26 cellular contexts compared by ENCODE assay signal in genomic region chr1:197463142-197463541, GRCh38.
DNase-seq lines count a peak whose midpoint lies in the region; ATAC-seq and TF ChIP-seq lines count a peak whose summit lies in the region.
"Had no signal": no experiment of that assay in that cellular context is flagged by ENCODE, and none has a peak within 500 bp of the region (broad histone marks: within the 10 kb centered on the region; RNA-seq: fewer than 3 reads in every experiment).

No MANE protein-coding gene starts in this region.

- H3K4me2 ChIP-seq in PC-9 = no peak overlapping the region

- no peak for TF ChIP-seq CTCF in HEK293 (tag by site-specific recombination; IDR thresholded peaks at IDR 0.05)
- no peak for TF ChIP-seq CTCF in PC-9 (conservative IDR thresholded peaks at IDR 0.05)
- TF ChIP-seq CTCF in nephron (IDR thresholded peaks at IDR 0.05; ENCODE audit: unreplicated experiment in 3 of 3) = no peak
- no peak for TF ChIP-seq CTCF in mucosa of descending colon (IDR thresholded peaks at IDR 0.05)

- DNase-seq in NCI-H2081 treated with DMSO at 0.1 percent for 48 hours (lab: John Stamatoyannopoulos, UW) (peak; percentile 77), PC-9 (no peak), mucosa of descending colon (no peak), cerebellar nuclear complex (lab: John Stamatoyannopoulos, UW) (no peak), 8988T (no peak)
- DNase-seq: activated CD4-positive, alpha-beta memory T cell treated with anti-CD3 and anti-CD28 coated beads, Interleukin-2, amount 10 ng/mL, durations not matched to agents 7 days and 5 days; activated CD4-positive, CD25-positive, alpha-beta regulatory T cell; activated gamma-delta T cell; activated naive CD8-positive, alpha-beta T cell treated with anti-CD3 and anti-CD28 coated beads, Interleukin-2, amount 50 U/mL, for 24 hours; CD4-positive, alpha-beta memory T cell; cortex of kidney; DMS79 treated with DMSO at 0.1 percent for 48 hours; endodermal cell; esophagus squamous epithelium; kidney; NCI-H1694; NCI-H524; spleen; stimulated activated CD4-positive, alpha-beta T cell treated with anti-CD3 and anti-CD28 coated beads, Interleukin-4, amount 100 ng/mL, for 24 hours; stimulated activated naive CD4-positive, alpha-beta T cell treated with Interleukin-2 at 50 U/mL for 16 hours; T1000 had no signal

- CTCF ChIA-PET in HEK293 (lab: Yijun Ruan, JAX) = no interaction called here
- CTCF ChIA-PET in PC-9 (lab: Charles Lee) = no interaction called here

- H3K27ac ChIP-seq in HEK293 (ENCODE audit: extremely low read depth, low read depth, low read length) (no peak overlapping the region), PC-9 (no peak overlapping the region)
- H3K27ac ChIP-seq: esophagus squamous epithelium, neutrophil, spleen, tibial nerve had no signal

- H4K20me1 ChIP-seq in PC-9 (ENCODE audit: insufficient read depth) = no peaks in the 10 kb centered on the region

- H3K36me3 ChIP-seq in HEK293 (ENCODE audit: control insufficient read depth in 2 of 2, insufficient read depth in 1 of 2, low read length in 2 of 2) (no peaks in the 10 kb centered on the region), PC-9 (ENCODE audit: low read depth) (no peaks in the 10 kb centered on the region), mucosa of descending colon (ENCODE audit: low read depth) (no peaks in the 10 kb centered on the region)
- H3K36me3 ChIP-seq: esophagus squamous epithelium, neutrophil, spleen, tibial nerve had no signal

- no peaks in the 10 kb centered on the region for H3K9me3 Mint-ChIP-seq in nephron
- H3K9me3 Mint-ChIP-seq: activated CD4-positive, alpha-beta memory T cell treated with anti-CD3 and anti-CD28 coated beads, Interleukin-2, amount 10 ng/mL, durations not matched to agents 7 days and 5 days; activated naive CD8-positive, alpha-beta T cell treated with anti-CD3 and anti-CD28 coated beads, Interleukin-2, amount 50 U/mL, for 24 hours; CD4-positive, alpha-beta memory T cell; endodermal cell had no signal

- H3K4me1 ChIP-seq in HEK293 (ENCODE audit: control insufficient read depth, insufficient read depth, low read length) (peaks cover 9% of the 10 kb centered on the region; the same call in 1 of the 2 replicates), PC-9 (replicated peaks; ENCODE audit: insufficient read depth) (0 out of 2 replicates have a peak, but pooled peaks cover 6% of the 10 kb centered on the region), mucosa of descending colon (ENCODE audit: low read depth) (no peaks in the 10 kb centered on the region)
- H3K4me1 ChIP-seq: esophagus squamous epithelium, spleen had no signal

- no peak overlapping the region for H3K4me3 ChIP-seq in HEK293 (ENCODE audit: low read depth, low read length)
- H3K4me3 ChIP-seq in PC-9 = no peak overlapping the region
- H3K4me3 ChIP-seq in mucosa of descending colon = no peak overlapping the region
- H3K4me3 ChIP-seq: esophagus squamous epithelium, spleen, tibial nerve had no signal

- H3K9me3 ChIP-seq in HEK293 (ENCODE audit: control insufficient read depth, insufficient read depth, low read depth, low read length) (no peaks in the 10 kb centered on the region), PC-9 (ENCODE audit: insufficient read depth, low read depth) (no peaks in the 10 kb centered on the region), mucosa of descending colon (no peaks in the 10 kb centered on the region)
- H3K9me3 ChIP-seq: esophagus squamous epithelium, neutrophil, spleen, tibial nerve had no signal

- no peak overlapping the region for H3K4me3 Mint-ChIP-seq in nephron
- H3K4me3 Mint-ChIP-seq: activated CD4-positive, alpha-beta memory T cell treated with anti-CD3 and anti-CD28 coated beads, Interleukin-2, amount 10 ng/mL, durations not matched to agents 7 days and 5 days; activated naive CD8-positive, alpha-beta T cell treated with anti-CD3 and anti-CD28 coated beads, Interleukin-2, amount 50 U/mL, for 24 hours; CD4-positive, alpha-beta memory T cell; endodermal cell had no signal

- POLR2A ChIA-PET in HEK293 (lab: Yijun Ruan, JAX) (no interaction called here), PC-9 (lab: Charles Lee; ENCODE audit: unreplicated experiment) (no interaction called here)

- BruUV-seq in PC-9 (replicated peaks; lab: Mats Ljungman, UMichigan) = no TSS peak

- ATAC-seq in mucosa of descending colon = no peak
- ATAC-seq in HG02970 (IDR thresholded peaks at IDR 0.05; ENCODE audit: low FRiP score, unreplicated experiment) = no peak
- ATAC-seq: activated naive CD8-positive, alpha-beta T cell treated with anti-CD3 and anti-CD28 coated beads, Interleukin-2, amount 50 U/mL, for 24 hours had no signal

- H3F3A ChIP-seq in PC-9 (ENCODE audit: insufficient read depth, low read depth) = no peaks in the 10 kb centered on the region

- no peaks in the 10 kb centered on the region for H3K27me3 Mint-ChIP-seq in nephron (ENCODE audit: low read depth)
- H3K27me3 Mint-ChIP-seq: activated naive CD8-positive, alpha-beta T cell treated with anti-CD3 and anti-CD28 coated beads, Interleukin-2, amount 50 U/mL, for 24 hours had no signal

- H3K9me2 ChIP-seq in PC-9 (ENCODE audit: insufficient read depth) = no peaks in the 10 kb centered on the region

- no peaks in the 10 kb centered on the region for H3K27me3 ChIP-seq in PC-9 (ENCODE audit: insufficient read depth, low read depth)
- H3K27me3 ChIP-seq: esophagus squamous epithelium, neutrophil, spleen, tibial nerve had no signal

- no peaks in the 10 kb centered on the region for H3K36me3 Mint-ChIP-seq in nephron (ENCODE audit: low read depth)
- H3K36me3 Mint-ChIP-seq: CD4-positive, alpha-beta memory T cell had no signal

- intact Hi-C loops in PC-9 (cut with micrococcal nuclease; ENCODE audit: unreplicated experiment) (no loop called here), mucosa of descending colon (cut with DNase I, micrococcal nuclease) (no loop called here)

- peaks cover 42% of the 10 kb centered on the region for H3K4me1 Mint-ChIP-seq in nephron
- H3K4me1 Mint-ChIP-seq: activated CD4-positive, alpha-beta memory T cell treated with anti-CD3 and anti-CD28 coated beads, Interleukin-2, amount 10 ng/mL, durations not matched to agents 7 days and 5 days; activated naive CD8-positive, alpha-beta T cell treated with anti-CD3 and anti-CD28 coated beads, Interleukin-2, amount 50 U/mL, for 24 hours; CD4-positive, alpha-beta memory T cell had no signal

- H3K79me2 ChIP-seq in PC-9 (ENCODE audit: low read depth) = no peaks in the 10 kb centered on the region

- peak overlapping the region; percentile 58 to 92 (median 92) for H3K27ac Mint-ChIP-seq in nephron
- H3K27ac Mint-ChIP-seq: activated CD4-positive, alpha-beta memory T cell treated with anti-CD3 and anti-CD28 coated beads, Interleukin-2, amount 10 ng/mL, durations not matched to agents 7 days and 5 days; activated naive CD8-positive, alpha-beta T cell treated with anti-CD3 and anti-CD28 coated beads, Interleukin-2, amount 50 U/mL, for 24 hours; CD4-positive, alpha-beta memory T cell; endodermal cell had no signal

- H2AFZ ChIP-seq in PC-9 = peak overlapping the region; percentile 12; the same call in 1 of the 2 replicates

TF ChIP-seq in HEK293, 187 proteins besides CTCF, POLR2A, EP300 and RAD21 (continues in another document):
- TF ChIP-seq FEZF1 (tag by site-specific recombination; IDR thresholded peaks at IDR 0.05) (peak; percentile 67), ZNF148 (tag by site-specific recombination; IDR thresholded peaks at IDR 0.05; ENCODE audit: borderline replicate concordance) (no peak), WT1 (tag by site-specific recombination; IDR thresholded peaks at IDR 0.05) (0 out of 2 replicates have a peak, but pooled peaks have one; percentile 16), ZNF658 (tag by site-specific recombination; IDR thresholded peaks at IDR 0.05) (no peak), ZNF280D (tag by site-specific recombination; IDR thresholded peaks at IDR 0.05) (no peak)
